ENCODE assay signal across 12 cellular contexts in the genomic region with DNA sequence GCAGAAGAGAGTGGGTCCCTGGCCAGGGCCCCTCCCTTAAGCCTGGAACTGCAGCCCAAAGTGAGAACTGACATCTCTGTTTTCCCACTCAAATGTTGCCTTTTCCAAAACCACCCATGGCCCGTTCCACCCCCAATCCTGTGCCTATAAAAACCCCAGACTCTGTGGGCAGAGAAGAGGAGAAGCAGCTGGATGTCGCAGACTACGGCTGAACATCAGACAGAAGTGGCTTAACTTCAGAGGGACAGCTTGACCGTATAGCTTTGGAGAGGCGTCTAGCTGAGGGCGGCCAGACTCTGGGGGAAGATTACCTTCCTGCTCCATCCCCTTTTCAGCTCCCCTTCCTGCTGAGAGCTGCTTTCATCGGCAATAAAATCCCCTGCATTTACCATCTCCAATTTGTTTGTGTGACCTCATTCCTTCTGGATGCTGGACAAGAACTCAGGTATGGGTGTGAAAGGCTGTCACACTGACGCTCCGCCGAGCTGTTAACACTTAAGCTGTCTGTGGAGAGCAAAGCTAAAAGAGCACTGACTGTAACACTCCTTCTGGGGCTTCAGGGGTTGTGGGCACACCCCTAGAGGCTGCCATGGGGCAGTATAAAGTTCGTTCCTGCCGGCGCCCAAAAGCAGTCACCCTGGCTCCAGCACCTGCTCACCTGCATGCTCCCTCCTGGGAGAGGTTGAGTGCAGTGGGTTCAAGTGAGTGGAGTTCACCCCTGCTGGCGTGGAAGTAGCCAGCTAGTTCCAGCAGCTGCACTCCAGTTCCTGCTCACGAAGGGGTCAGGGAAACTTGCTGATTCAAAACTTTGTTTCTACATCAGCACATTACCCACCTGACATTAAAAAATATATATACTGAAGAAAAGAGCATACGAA.
"Had no signal": no experiment of that assay in that cellular context is flagged by ENCODE, and none has a peak within 500 bp of the region (broad histone marks: within the 10 kb centered on the region; RNA-seq: fewer than 3 reads in every experiment).

No MANE protein-coding gene starts in this region.

- ATAC-seq: activated CD4-positive, alpha-beta T cell treated with anti-CD3 and anti-CD28 coated beads for 36 hours; activated T-cell treated with anti-CD3 and anti-CD28 coated beads, Interleukin-2, amount 50 U/mL, for 72 hours; esophagus mucosa; left lung; stimulated activated naive CD8-positive, alpha-beta T cell treated with anti-CD3 and anti-CD28 coated beads, Interleukin-15, Interleukin-2, amounts not matched to agents 100 U/mL and 50 U/mL, for 24 hours had no signal

- H3K4me1 ChIP-seq: left lung had no signal

- DNase-seq: activated CD4-positive, alpha-beta memory T cell treated with anti-CD3 and anti-CD28 coated beads, Interleukin-2, amount 10 ng/mL, durations not matched to agents 7 days and 5 days; activated CD4-positive, alpha-beta T cell treated with anti-CD3 and anti-CD28 coated beads for 36 hours; activated naive CD8-positive, alpha-beta T cell treated with anti-CD3 and anti-CD28 coated beads, Interleukin-2, amount 10 ng/mL, durations not matched to agents 7 days and 5 days; activated T-cell treated with anti-CD3 and anti-CD28 coated beads, Interleukin-2, amount 50 U/mL, for 72 hours; anterior cingulate cortex; mesenchymal stem cell; stimulated activated CD4-positive, alpha-beta T cell treated with anti-CD3 and anti-CD28 coated beads, Interleukin-2, amount 100 ng/mL, for 48 hours; stimulated activated naive CD8-positive, alpha-beta T cell treated with anti-CD3 and anti-CD28 coated beads, Interleukin-15, Interleukin-2, amounts not matched to agents 100 U/mL and 50 U/mL, for 24 hours; T-helper 9 cell had no signal

- H3K27ac ChIP-seq: left lung had no signal

- H3K4me3 ChIP-seq: left lung had no signal

- H3K9me3 ChIP-seq: left lung had no signal

- H3K36me3 ChIP-seq: left lung had no signal

- FAIRE-seq: endometrium had no signal
